12 cellular contexts compared by ENCODE assay signal in genomic region chr6:190596-191395, GRCh38.
DNase-seq lines count a peak whose midpoint lies in the region; ATAC-seq and TF ChIP-seq lines count a peak whose summit lies in the region.
"Had no signal": no experiment of that assay in that cellular context is flagged by ENCODE, and none has a peak within 500 bp of the region (broad histone marks: within the 10 kb centered on the region; RNA-seq: fewer than 3 reads in every experiment).

No MANE protein-coding gene starts in this region.

- 93% methylated on average over 11 of the region's 11 CpGs for WGBS in upper lobe of left lung, 2 donors

- H3K4me2 ChIP-seq in MM.1S (ENCODE audit: low read depth, low read length) = no peak overlapping the region

- no peaks in the 10 kb centered on the region for H3K27me3 Mint-ChIP-seq in activated CD8-positive, alpha-beta memory T cell treated with anti-CD3 and anti-CD28 coated beads, Interleukin-2, amount 10 ng/mL, durations not matched to agents 7 days and 5 days
- H3K27me3 Mint-ChIP-seq in activated naive CD8-positive, alpha-beta T cell treated with anti-CD3 and anti-CD28 coated beads, Interleukin-2, amount 50 U/mL, for 24 hours = no peaks in the 10 kb centered on the region

- H3K9me3 ChIP-seq in MM.1S (replicated peaks; ENCODE audit: insufficient read depth, low read length) = no peaks in the 10 kb centered on the region
- H3K9me3 ChIP-seq in upper lobe of left lung = no peaks in the 10 kb centered on the region

- peaks cover 68% of the 10 kb centered on the region for H3K4me1 Mint-ChIP-seq in activated CD8-positive, alpha-beta memory T cell treated with anti-CD3 and anti-CD28 coated beads, Interleukin-2, amount 10 ng/mL, durations not matched to agents 7 days and 5 days
- peaks cover 77% of the 10 kb centered on the region for H3K4me1 Mint-ChIP-seq in activated naive CD8-positive, alpha-beta T cell treated with anti-CD3 and anti-CD28 coated beads, Interleukin-2, amount 50 U/mL, for 24 hours

- H3K9ac ChIP-seq in MM.1S (ENCODE audit: low read length) = no peak overlapping the region

- H3K36me3 Mint-ChIP-seq in activated CD8-positive, alpha-beta memory T cell treated with anti-CD3 and anti-CD28 coated beads, Interleukin-2, amount 10 ng/mL, durations not matched to agents 7 days and 5 days = no peaks in the 10 kb centered on the region
- H3K36me3 Mint-ChIP-seq in activated naive CD8-positive, alpha-beta T cell treated with anti-CD3 and anti-CD28 coated beads, Interleukin-2, amount 50 U/mL, for 24 hours (ENCODE audit: low read depth) = peaks cover 2% of the 10 kb centered on the region
- H3K36me3 Mint-ChIP-seq: CD14-positive monocyte had no signal

- no peak for TF ChIP-seq EP300 in upper lobe of left lung (IDR thresholded peaks at IDR 0.05)

- no peaks in the 10 kb centered on the region for H3K79me2 ChIP-seq in MM.1S (ENCODE audit: low read length)

- ATAC-seq in activated CD8-positive, alpha-beta memory T cell treated with anti-CD3 and anti-CD28 coated beads, Interleukin-2, amount 10 ng/mL, durations not matched to agents 7 days and 5 days = no peak
- ATAC-seq in activated naive CD8-positive, alpha-beta T cell treated with anti-CD3 and anti-CD28 coated beads, Interleukin-2, amount 50 U/mL, for 24 hours = no peak
- ATAC-seq in upper lobe of left lung (ENCODE audit: low FRiP score in 2 of 2) = no peak
- ATAC-seq: left colon had no signal

- DNase-seq in activated CD8-positive, alpha-beta memory T cell treated with anti-CD3 and anti-CD28 coated beads, Interleukin-2, amount 10 ng/mL, durations not matched to agents 7 days and 5 days = peak; percentile 59
- no peak for DNase-seq in activated CD8-positive, alpha-beta memory T cell treated with anti-CD3 and anti-CD28 coated beads, Interleukin-2, amount 50 U/mL, for 48 hours
- DNase-seq in MM.1S (peak; percentile 50), NCI-H345 (lab: John Stamatoyannopoulos, UW) (no peak), upper lobe of left lung (no peak), NCI-H524 treated with DMSO at 0.1 percent for 48 hours (lab: John Stamatoyannopoulos, UW) (no peak)
- DNase-seq in activated naive CD8-positive, alpha-beta T cell treated with anti-CD3 and anti-CD28 coated beads, Interleukin-2, amount 50 U/mL, for 24 hours = no peak
- DNase-seq in stimulated activated CD8-positive, alpha-beta memory T cell treated with anti-CD3 and anti-CD28 coated beads, Interleukin-4, amount 100 ng/mL, for 48 hours = peak; percentile 44
- DNase-seq: amygdala, left colon, NCI-H446 treated with DMSO at 0.1 percent for 48 hours had no signal

- H2AFZ ChIP-seq in MM.1S (ENCODE audit: low read length) = peak overlapping the region; percentile 28; the same call in 1 of the 2 replicates

- peak; percentile 61 for TF ChIP-seq CTCF in MM.1S (IDR thresholded peaks at IDR 0.05; ENCODE audit: low read length)
- no peak for TF ChIP-seq CTCF in upper lobe of left lung (IDR thresholded peaks at IDR 0.05)

- CTCF ChIA-PET in activated CD8-positive, alpha-beta memory T cell treated with anti-CD3 and anti-CD28 coated beads, Interleukin-2, amount 10 ng/mL, durations not matched to agents 7 days and 5 days (lab: Charles Lee) = interaction anchor here (0.8 to 5.1 kb wide), 18 partner anchors 8 to 311 kb away, joined by 3 to 42 read pairs (median 8); partner anchors contain the start of gene IRF4

- no peak overlapping the region for H3K4me3 Mint-ChIP-seq in activated CD8-positive, alpha-beta memory T cell treated with anti-CD3 and anti-CD28 coated beads, Interleukin-2, amount 10 ng/mL, durations not matched to agents 7 days and 5 days
- peak overlapping the region; percentile 37 for H3K4me3 Mint-ChIP-seq in activated naive CD8-positive, alpha-beta T cell treated with anti-CD3 and anti-CD28 coated beads, Interleukin-2, amount 50 U/mL, for 24 hours
- H3K4me3 Mint-ChIP-seq: CD14-positive monocyte had no signal

- H3K36me3 ChIP-seq in MM.1S (replicated peaks; ENCODE audit: insufficient read depth, low read length) (no peaks in the 10 kb centered on the region), upper lobe of left lung (no peaks in the 10 kb centered on the region)

- H3K27ac Mint-ChIP-seq in activated CD8-positive, alpha-beta memory T cell treated with anti-CD3 and anti-CD28 coated beads, Interleukin-2, amount 10 ng/mL, durations not matched to agents 7 days and 5 days = peak overlapping the region; percentile 96
- peak overlapping the region; percentile 88 for H3K27ac Mint-ChIP-seq in activated naive CD8-positive, alpha-beta T cell treated with anti-CD3 and anti-CD28 coated beads, Interleukin-2, amount 50 U/mL, for 24 hours

- no peaks in the 10 kb centered on the region for H3K27me3 ChIP-seq in MM.1S (replicated peaks; ENCODE audit: insufficient read depth, low read length)
- no peaks in the 10 kb centered on the region for H3K27me3 ChIP-seq in upper lobe of left lung

- H3K4me3 ChIP-seq in MM.1S (ENCODE audit: low read length) (no peak overlapping the region), upper lobe of left lung (no peak overlapping the region)

- no peaks in the 10 kb centered on the region for H3K9me3 Mint-ChIP-seq in activated CD8-positive, alpha-beta memory T cell treated with anti-CD3 and anti-CD28 coated beads, Interleukin-2, amount 10 ng/mL, durations not matched to agents 7 days and 5 days (ENCODE audit: low read depth)
- no peaks in the 10 kb centered on the region for H3K9me3 Mint-ChIP-seq in activated naive CD8-positive, alpha-beta T cell treated with anti-CD3 and anti-CD28 coated beads, Interleukin-2, amount 50 U/mL, for 24 hours

- H3K27ac ChIP-seq in MM.1S (ENCODE audit: low read length) = no peak overlapping the region
- no peak overlapping the region for H3K27ac ChIP-seq in upper lobe of left lung

- H3K4me1 ChIP-seq in MM.1S (ENCODE audit: low read length) (peaks cover 61% of the 10 kb centered on the region), upper lobe of left lung (peaks cover 4 to 12% (median 10%) of the 10 kb centered on the region in 4 donors)

- H4K20me1 ChIP-seq in MM.1S (ENCODE audit: insufficient read depth, low read length) = no peaks in the 10 kb centered on the region

- H3F3A ChIP-seq in MM.1S (ENCODE audit: insufficient read depth, low read length) = peaks cover 14% of the 10 kb centered on the region

- no peaks in the 10 kb centered on the region for H3K9me2 ChIP-seq in MM.1S (replicated peaks; ENCODE audit: insufficient read depth, low read length)

- no peak for TF ChIP-seq POLR2A in upper lobe of left lung (IDR thresholded peaks at IDR 0.05)

Comparison
In these comparisons a context has a peak if more than half of its experiments do, and no peak if none do; other contexts are left out.
1. DNase-seq: peak in activated CD8-positive, alpha-beta memory T cell treated with anti-CD3 and anti-CD28 coated beads, Interleukin-2, amount 10 ng/mL, durations not matched to agents 7 days and 5 days (single experiment), MM.1S (single experiment) and stimulated activated CD8-positive, alpha-beta memory T cell treated with anti-CD3 and anti-CD28 coated beads, Interleukin-4, amount 100 ng/mL, for 48 hours (single experiment); none in activated CD8-positive, alpha-beta memory T cell treated with anti-CD3 and anti-CD28 coated beads, Interleukin-2, amount 50 U/mL, for 48 hours (single experiment), activated naive CD8-positive, alpha-beta T cell treated with anti-CD3 and anti-CD28 coated beads, Interleukin-2, amount 50 U/mL, for 24 hours (single experiment), NCI-H345 (single experiment), upper lobe of left lung (0 of 2) and NCI-H524 treated with DMSO at 0.1 percent for 48 hours (single experiment).